ENCODE assay signal across 34 cellular contexts in the genomic region with DNA sequence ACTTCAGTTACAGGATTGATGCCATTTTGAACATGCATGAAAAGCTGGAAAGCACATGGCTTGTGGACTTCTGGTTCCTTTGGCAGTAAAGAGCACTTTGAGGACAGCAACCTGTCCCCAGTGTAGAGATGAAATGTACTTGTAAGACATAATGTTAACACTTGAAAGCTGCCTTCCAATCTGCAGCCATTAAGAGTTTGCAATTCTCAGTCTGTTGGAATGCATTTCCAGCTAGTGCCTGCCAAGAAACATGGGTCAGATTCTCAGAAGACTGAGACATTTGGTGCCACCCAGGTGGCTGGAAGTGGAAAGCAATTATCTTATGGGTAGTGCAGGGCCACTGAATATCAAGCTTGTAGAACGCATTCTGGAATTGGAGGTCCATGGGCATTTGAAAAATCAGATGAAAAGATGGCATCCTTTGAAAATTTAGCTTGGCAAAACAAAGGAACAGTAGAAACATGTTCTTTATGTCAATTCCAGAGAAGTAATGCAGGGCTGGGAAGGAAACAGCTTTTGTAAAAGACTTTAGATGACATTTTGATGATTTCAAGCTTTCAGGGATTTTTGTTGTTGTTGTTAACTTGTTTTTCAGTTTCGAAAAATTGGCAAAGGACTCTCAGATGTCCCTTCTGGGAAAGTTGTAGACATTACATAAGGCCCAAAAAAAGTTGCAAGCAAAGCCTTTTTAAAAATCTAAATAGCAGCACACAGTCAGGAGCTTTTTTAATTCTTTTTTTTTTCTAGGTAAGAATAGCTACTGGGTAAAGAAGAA.
DNase-seq lines count a peak whose midpoint lies in the region; ATAC-seq and TF ChIP-seq lines count a peak whose summit lies in the region.
"Had no signal": no experiment of that assay in that cellular context is flagged by ENCODE, and none has a peak within 500 bp of the region (broad histone marks: within the 10 kb centered on the region; RNA-seq: fewer than 3 reads in every experiment).

No MANE protein-coding gene starts in this region.

- H3K27me3 Mint-ChIP-seq in activated T-cell treated with anti-CD3 and anti-CD28 coated beads, Interleukin-2, amount 50 U/mL, for 4 hours (ENCODE audit: low read depth), result peaks cover 1% of the 10 kb centered on the region
- H3K27me3 Mint-ChIP-seq: activated naive CD8-positive, alpha-beta T cell treated with anti-CD3 and anti-CD28 coated beads, Interleukin-2, amount 10 ng/mL, durations not matched to agents 7 days and 5 days; IgD-negative memory B cell; progenitor cell of endocrine pancreas had no signal

- H3K36me3 ChIP-seq in heart right ventricle (no peaks in the 10 kb centered on the region), uterus (no peaks in the 10 kb centered on the region)
- H3K36me3 ChIP-seq: ascending aorta, esophagus squamous epithelium, Peyer's patch, right lobe of liver, stomach, tibial artery had no signal

- peaks cover 0 to 28% (median 7%) of the 10 kb centered on the region in 9 donors for H3K4me1 ChIP-seq in heart right ventricle
- H3K4me1 ChIP-seq in uterus, result no peaks in the 10 kb centered on the region
- H3K4me1 ChIP-seq: Caco-2, esophagus squamous epithelium, Peyer's patch, stomach, tibial artery had no signal

- peak in 6 of 8 donors; percentile 21 to 79 (median 64) for ATAC-seq in heart right ventricle
- ATAC-seq in activated T-cell treated with anti-CD3 and anti-CD28 coated beads, Interleukin-2, amount 50 U/mL, for 4 hours, result no peak
- ATAC-seq in GM18517 (IDR thresholded peaks at IDR 0.05; ENCODE audit: unreplicated experiment), result no peak
- ATAC-seq: activated CD8-positive, alpha-beta T cell treated with anti-CD3 and anti-CD28 coated beads, Interleukin-2, amount 10 ng/mL, durations not matched to agents 7 days and 5 days; right lobe of liver had no signal

- no peak for TF ChIP-seq CTCF in heart right ventricle (IDR thresholded peaks at IDR 0.05)
- TF ChIP-seq CTCF in uterus (IDR thresholded peaks at IDR 0.05), result no peak

- H3K4me3 ChIP-seq in heart right ventricle (no peak overlapping the region), uterus (no peak overlapping the region)
- H3K4me3 ChIP-seq: ascending aorta, esophagus squamous epithelium, Peyer's patch, right lobe of liver, stomach, tibial artery had no signal

- H3K4me1 Mint-ChIP-seq in activated T-cell treated with anti-CD3 and anti-CD28 coated beads, Interleukin-2, amount 50 U/mL, for 4 hours (ENCODE audit: low read depth), result no peaks in the 10 kb centered on the region
- H3K4me1 Mint-ChIP-seq: activated naive CD8-positive, alpha-beta T cell treated with anti-CD3 and anti-CD28 coated beads, Interleukin-2, amount 10 ng/mL, durations not matched to agents 7 days and 5 days; IgD-negative memory B cell; naive B cell had no signal

- H3K36me3 Mint-ChIP-seq in activated T-cell treated with anti-CD3 and anti-CD28 coated beads, Interleukin-2, amount 50 U/mL, for 4 hours (ENCODE audit: insufficient read depth), result no peaks in the 10 kb centered on the region
- H3K36me3 Mint-ChIP-seq: activated naive CD8-positive, alpha-beta T cell treated with anti-CD3 and anti-CD28 coated beads, Interleukin-2, amount 10 ng/mL, durations not matched to agents 7 days and 5 days; IgD-negative memory B cell; naive B cell had no signal

- H3K9me3 Mint-ChIP-seq in activated T-cell treated with anti-CD3 and anti-CD28 coated beads, Interleukin-2, amount 50 U/mL, for 4 hours, result peaks cover 7% of the 10 kb centered on the region

- intact Hi-C loops in heart right ventricle (cut with DNase I) (loop anchor here in 1 of 10 donors (5.0 kb wide), 1 partner anchor 44 kb away; no protein-coding TSS in a partner anchor), uterus (cut with DNase I; ENCODE audit: low total_unique reads) (no loop called here)

- DNase-seq in DMS 273 (lab: John Stamatoyannopoulos, UW; ENCODE audit: unreplicated experiment) (peak; percentile 34), DMS 273 treated with DMSO at 0.1 percent for 48 hours (lab: John Stamatoyannopoulos, UW) (no peak), cerebellar cortex (ENCODE audit: low spot score) (peak; percentile 48), heart right ventricle (no peak), uterus (no peak), OCI-M2 (lab: John Stamatoyannopoulos, UW; ENCODE audit: unreplicated experiment) (no peak)
- DNase-seq in activated T-cell treated with anti-CD3 and anti-CD28 coated beads, Interleukin-2, amount 50 U/mL, for 4 hours, result no peak
- DNase-seq: activated CD4-positive, alpha-beta T cell treated with anti-CD3 and anti-CD28 coated beads for 4 hours; activated CD8-positive, alpha-beta T cell treated with anti-CD3 and anti-CD28 coated beads, Interleukin-2, amount 10 ng/mL, durations not matched to agents 7 days and 5 days; activated effector memory CD4-positive, alpha-beta T cell treated with anti-CD3 and anti-CD28 coated beads, Interleukin-2, amount 50 U/mL, for 16 hours; activated naive CD8-positive, alpha-beta T cell treated with anti-CD3 and anti-CD28 coated beads, Interleukin-2, amount 10 ng/mL, durations not matched to agents 7 days and 5 days; Caco-2; cerebellar nuclear complex; DMS79 treated with DMSO at 0.1 percent for 48 hours; esophagus squamous epithelium; GF-D8; naive B cell; NCI-H146; NCI-H446; NCI-H748 treated with DMSO at 0.1 percent for 48 hours; Peyer's patch; right lobe of liver; SIG-M5; stimulated activated CD8-positive, alpha-beta memory T cell treated with anti-CD3 and anti-CD28 coated beads, Interleukin-4, amount 100 ng/mL, for 48 hours; stomach; SW 1271; tibial artery had no signal

- peak overlapping the region in 7 of 10 donors; percentile 15 to 82 (median 49) for H3K27ac ChIP-seq in heart right ventricle
- H3K27ac ChIP-seq in uterus, result peak overlapping the region; percentile 22 to 44
- H3K27ac ChIP-seq: 22Rv1, ascending aorta, Peyer's patch, right lobe of liver, tibial artery, VCaP had no signal

- H3K27me3 ChIP-seq in heart right ventricle (no peaks in the 10 kb centered on the region), uterus (no peaks in the 10 kb centered on the region)
- H3K27me3 ChIP-seq: ascending aorta, esophagus squamous epithelium, Peyer's patch, right lobe of liver, stomach, tibial artery had no signal

- H3K9me3 ChIP-seq in heart right ventricle, result peaks cover 0 to 12% (median 0%) of the 10 kb centered on the region in 11 donors
- H3K9me3 ChIP-seq in uterus, result no peaks in the 10 kb centered on the region
- H3K9me3 ChIP-seq: ascending aorta, Caco-2, esophagus squamous epithelium, Peyer's patch, right lobe of liver, stomach, tibial artery had no signal

- no peak for TF ChIP-seq POLR2A in uterus (IDR thresholded peaks at IDR 0.05)

- WGBS in heart right ventricle, 2 donors, result 70 to 77% methylated on average over 2 of the region's 2 CpGs

- no peak overlapping the region for H3K4me3 Mint-ChIP-seq in activated T-cell treated with anti-CD3 and anti-CD28 coated beads, Interleukin-2, amount 50 U/mL, for 4 hours
- H3K4me3 Mint-ChIP-seq: activated CD8-positive, alpha-beta T cell treated with anti-CD3 and anti-CD28 coated beads, Interleukin-2, amount 10 ng/mL, durations not matched to agents 7 days and 5 days; activated naive CD8-positive, alpha-beta T cell treated with anti-CD3 and anti-CD28 coated beads, Interleukin-2, amount 10 ng/mL, durations not matched to agents 7 days and 5 days; CD14-positive monocyte; IgD-negative memory B cell; naive B cell had no signal

Comparison
In these comparisons a context has a peak if more than half of its experiments do, and no peak if none do; other contexts are left out.
1. DNase-seq: peak in DMS 273 (single experiment) and cerebellar cortex (single experiment); none in DMS 273 treated with DMSO at 0.1 percent for 48 hours (single experiment), heart right ventricle (0 of 2), uterus (0 of 2), activated T-cell treated with anti-CD3 and anti-CD28 coated beads, Interleukin-2, amount 50 U/mL, for 4 hours (single experiment) and OCI-M2 (single experiment).
2. ATAC-seq: peak in heart right ventricle (6 of 8); none in activated T-cell treated with anti-CD3 and anti-CD28 coated beads, Interleukin-2, amount 50 U/mL, for 4 hours (0 of 2) and GM18517 (single experiment).